9 cellular contexts compared by ENCODE assay signal in genomic region chr1:48870596-48870995, GRCh38.
A peak's percentile ranks its signal among the peaks of the same experiment; 100 is the strongest.
DNase-seq lines count a peak whose midpoint lies in the region; ATAC-seq and TF ChIP-seq lines count a peak whose summit lies in the region.
"Had no signal": no experiment of that assay in that cellular context is flagged by ENCODE, and none has a peak within 500 bp of the region (broad histone marks: within the 10 kb centered on the region; RNA-seq: fewer than 3 reads in every experiment).

No MANE protein-coding gene starts in this region.

- TF ChIP-seq POLR2A in HCT116 (IDR thresholded peaks at IDR 0.05; ENCODE audit: borderline replicate concordance, extremely low read depth, insufficient read depth, insufficient read length): no peak
- TF ChIP-seq POLR2A in Peyer's patch (IDR thresholded peaks at IDR 0.05): no peak
- TF ChIP-seq POLR2A in ovary (IDR thresholded peaks at IDR 0.05): no peak

- POLR2A ChIA-PET in HCT116 (lab: Charles Lee): no interaction called here

- no peak overlapping the region for H3K9ac ChIP-seq in HCT116 (ENCODE audit: low read length)

- H4K20me1 ChIP-seq in HCT116 (ENCODE audit: insufficient read depth): no peaks in the 10 kb centered on the region

- no peaks in the 10 kb centered on the region for H3K9me2 ChIP-seq in HCT116 (ENCODE audit: insufficient read depth)

- H3K9me3 ChIP-seq in HCT116 (ENCODE audit: control insufficient read depth in 1 of 2, insufficient read depth in 1 of 2, low read depth in 1 of 2, low read length in 2 of 2): no peaks in the 10 kb centered on the region
- no peaks in the 10 kb centered on the region for H3K9me3 ChIP-seq in Peyer's patch
- no peaks in the 10 kb centered on the region for H3K9me3 ChIP-seq in ovary
- H3K9me3 ChIP-seq: SJSA1 had no signal

- H3K27me3 ChIP-seq in HCT116 (ENCODE audit: insufficient read depth, low read length) (no peaks in the 10 kb centered on the region), Peyer's patch (no peaks in the 10 kb centered on the region), ovary (no peaks in the 10 kb centered on the region)
- H3K27me3 ChIP-seq: SJSA1 had no signal

- no peaks in the 10 kb centered on the region for H3K4me1 ChIP-seq in HCT116 (ENCODE audit: control insufficient read depth in 1 of 2, insufficient read depth in 2 of 2, low read length in 2 of 2)
- no peaks in the 10 kb centered on the region for H3K4me1 ChIP-seq in Peyer's patch
- no peaks in the 10 kb centered on the region for H3K4me1 ChIP-seq in ovary (ENCODE audit: insufficient read depth)
- H3K4me1 ChIP-seq: SJSA1 had no signal

- H2AFZ ChIP-seq in HCT116 (ENCODE audit: low read depth, low read length, poor library complexity, severe bottlenecking): no peak overlapping the region

- CTCF ChIA-PET in HCT116 (lab: Charles Lee): interaction anchor here (0.7 to 1.2 kb wide), 2 partner anchors 8 to 298 kb away, joined by 3 to 6 read pairs; no protein-coding TSS in a partner anchor

- TF ChIP-seq RAD21 in HCT116 (IDR thresholded peaks at IDR 0.05; ENCODE audit: low read depth): peak; percentile 10; the same call in 1 of the 2 replicates

- DNase-seq in HCT116 (ENCODE audit: low read depth, low spot score) (no peak), Peyer's patch (peak in 1 of 3 donors; percentile 17), left lobe of liver (ENCODE audit: low spot score) (no peak), ovary (no peak), globus pallidus (ENCODE audit: low spot score) (no peak)
- no peak for DNase-seq in activated T-cell treated with anti-CD3 and anti-CD28 coated beads, Interleukin-2, amount 50 U/mL, for 1 hour

- H3K4me3 ChIP-seq in HCT116 (replicated peaks in 1 of 2; ENCODE audit: low read depth in 1 of 2, low read length in 2 of 2): no peak overlapping the region
- H3K4me3 ChIP-seq in Peyer's patch: no peak overlapping the region
- no peak overlapping the region for H3K4me3 ChIP-seq in ovary
- H3K4me3 ChIP-seq: SJSA1 had no signal

- intact Hi-C loops in HCT116 (cut with micrococcal nuclease) (no loop called here), ovary (cut with DNase I) (no loop called here)

- ATAC-seq in HCT116: no peak
- ATAC-seq in left lobe of liver: peak; percentile 92
- no peak for ATAC-seq in HG02571 (IDR thresholded peaks at IDR 0.05; ENCODE audit: unreplicated experiment)

- TF ChIP-seq CTCF in GM12872 (IDR thresholded peaks at IDR 0.05; ENCODE audit: insufficient read depth, low read depth, low read length): peak; percentile 69
- peak in 2 of 3 experiments; percentile 45 to 63; a peak in 4 of 6 replicates for TF ChIP-seq CTCF in HCT116 (IDR thresholded peaks at IDR 0.05 in 2 of 3, conservative IDR thresholded peaks at IDR 0.05 in 1 of 3; ENCODE audit: borderline replicate concordance in 1 of 3, insufficient read depth in 1 of 3, low read depth in 2 of 3, low read length in 2 of 3)
- TF ChIP-seq CTCF in Peyer's patch (IDR thresholded peaks at IDR 0.05): peak in 4 of 6 experiments; percentile 12 to 30 (median 22)
- TF ChIP-seq CTCF in ovary (IDR thresholded peaks at IDR 0.05): no peak

- no peak overlapping the region for H3K4me2 ChIP-seq in HCT116 (ENCODE audit: low read length)

- H3K79me2 ChIP-seq in HCT116 (ENCODE audit: insufficient read depth, low read length): no peaks in the 10 kb centered on the region

- no peaks in the 10 kb centered on the region for H3K36me3 ChIP-seq in HCT116 (ENCODE audit: control insufficient read depth in 1 of 2, insufficient read depth in 2 of 2, low read length in 2 of 2)
- H3K36me3 ChIP-seq in Peyer's patch: no peaks in the 10 kb centered on the region
- no peaks in the 10 kb centered on the region for H3K36me3 ChIP-seq in ovary
- H3K36me3 ChIP-seq: SJSA1 had no signal

- H3K27ac ChIP-seq in HCT116 (ENCODE audit: low read depth, low read length): no peak overlapping the region
- H3K27ac ChIP-seq in Peyer's patch: no peak overlapping the region
- H3K27ac ChIP-seq in ovary: no peak overlapping the region
- H3K27ac ChIP-seq: SJSA1 had no signal

- RAD21 ChIA-PET in HCT116 (lab: Charles Lee; ENCODE audit: low non-redundant PET in 1 of 2, low total read pairs in 2 of 2, uncharacterized antibody in 2 of 2, unreplicated experiment in 2 of 2): no interaction called here

- no TSS peak for BruUV-seq in HCT116 (replicated peaks; lab: Mats Ljungman, UMichigan)

- 21 to 35% (median 27%) methylated on average over 3 of the region's 3 CpGs for WGBS in ovary, 3 donors

- TF ChIP-seq EP300 in ovary (IDR thresholded peaks at IDR 0.05): no peak

TF ChIP-seq in HCT116, 20 proteins besides CTCF, POLR2A, EP300 and RAD21:
- no peak for TF ChIP-seq FOSL1 (IDR thresholded peaks at IDR 0.05; ENCODE audit: low read depth)
- TF ChIP-seq SIN3A (IDR thresholded peaks at IDR 0.05; ENCODE audit: low read depth): no peak
- no peak for TF ChIP-seq SP1 (IDR thresholded peaks at IDR 0.05; ENCODE audit: low read depth)
- TF ChIP-seq EGR1 (IDR thresholded peaks at IDR 0.05; ENCODE audit: low read depth): no peak
- TF ChIP-seq EZH2 (IDR thresholded peaks at IDR 0.05): no peak
- TF ChIP-seq, protein P1, sequence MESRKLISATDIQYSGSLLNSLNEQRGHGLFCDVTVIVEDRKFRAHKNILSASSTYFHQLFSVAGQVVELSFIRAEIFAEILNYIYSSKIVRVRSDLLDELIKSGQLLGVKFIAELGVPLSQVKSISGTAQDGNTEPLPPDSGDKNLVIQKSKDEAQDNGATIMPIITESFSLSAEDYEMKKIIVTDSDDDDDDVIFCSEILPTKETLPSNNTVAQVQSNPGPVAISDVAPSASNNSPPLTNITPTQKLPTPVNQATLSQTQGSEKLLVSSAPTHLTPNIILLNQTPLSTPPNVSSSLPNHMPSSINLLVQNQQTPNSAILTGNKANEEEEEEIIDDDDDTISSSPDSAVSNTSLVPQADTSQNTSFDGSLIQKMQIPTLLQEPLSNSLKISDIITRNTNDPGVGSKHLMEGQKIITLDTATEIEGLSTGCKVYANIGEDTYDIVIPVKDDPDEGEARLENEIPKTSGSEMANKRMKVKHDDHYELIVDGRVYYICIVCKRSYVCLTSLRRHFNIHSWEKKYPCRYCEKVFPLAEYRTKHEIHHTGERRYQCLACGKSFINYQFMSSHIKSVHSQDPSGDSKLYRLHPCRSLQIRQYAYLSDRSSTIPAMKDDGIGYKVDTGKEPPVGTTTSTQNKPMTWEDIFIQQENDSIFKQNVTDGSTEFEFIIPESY (IDR thresholded peaks at IDR 0.05; ENCODE audit: extremely low read depth, insufficient replicate concordance, low read length): no peak
- no peak for TF ChIP-seq YY1 (IDR thresholded peaks at IDR 0.05; ENCODE audit: extremely low read depth, insufficient replicate concordance, low read depth, low read length)
- TF ChIP-seq POLR2AphosphoS5 (IDR thresholded peaks at IDR 0.05; ENCODE audit: low read depth, low read length): no peak
- TF ChIP-seq CBX3 (IDR thresholded peaks at IDR 0.05; ENCODE audit: low read depth): no peak
- no peak for TF ChIP-seq ZNF274 (IDR thresholded peaks at IDR 0.05; ENCODE audit: low read depth, low read length)
- no peak for TF ChIP-seq TCF7L2 (IDR thresholded peaks at IDR 0.05; ENCODE audit: borderline replicate concordance, extremely low read depth, insufficient read depth, insufficient read length)
- no peak for TF ChIP-seq SRF (IDR thresholded peaks at IDR 0.05; ENCODE audit: low read depth)
- no peak for TF ChIP-seq JUND (IDR thresholded peaks at IDR 0.05)
- no peak for TF ChIP-seq EZH2phosphoT487 (IDR thresholded peaks at IDR 0.05; ENCODE audit: borderline replicate concordance)
- TF ChIP-seq ATF3 (IDR thresholded peaks at IDR 0.05): no peak
- TF ChIP-seq ZFX (IDR thresholded peaks at IDR 0.05): no peak
- TF ChIP-seq ELF1 (IDR thresholded peaks at IDR 0.05; ENCODE audit: borderline replicate concordance, low read depth): no peak
- TF ChIP-seq CEBPB (IDR thresholded peaks at IDR 0.05; ENCODE audit: low read depth): no peak
- TF ChIP-seq, protein P2, sequence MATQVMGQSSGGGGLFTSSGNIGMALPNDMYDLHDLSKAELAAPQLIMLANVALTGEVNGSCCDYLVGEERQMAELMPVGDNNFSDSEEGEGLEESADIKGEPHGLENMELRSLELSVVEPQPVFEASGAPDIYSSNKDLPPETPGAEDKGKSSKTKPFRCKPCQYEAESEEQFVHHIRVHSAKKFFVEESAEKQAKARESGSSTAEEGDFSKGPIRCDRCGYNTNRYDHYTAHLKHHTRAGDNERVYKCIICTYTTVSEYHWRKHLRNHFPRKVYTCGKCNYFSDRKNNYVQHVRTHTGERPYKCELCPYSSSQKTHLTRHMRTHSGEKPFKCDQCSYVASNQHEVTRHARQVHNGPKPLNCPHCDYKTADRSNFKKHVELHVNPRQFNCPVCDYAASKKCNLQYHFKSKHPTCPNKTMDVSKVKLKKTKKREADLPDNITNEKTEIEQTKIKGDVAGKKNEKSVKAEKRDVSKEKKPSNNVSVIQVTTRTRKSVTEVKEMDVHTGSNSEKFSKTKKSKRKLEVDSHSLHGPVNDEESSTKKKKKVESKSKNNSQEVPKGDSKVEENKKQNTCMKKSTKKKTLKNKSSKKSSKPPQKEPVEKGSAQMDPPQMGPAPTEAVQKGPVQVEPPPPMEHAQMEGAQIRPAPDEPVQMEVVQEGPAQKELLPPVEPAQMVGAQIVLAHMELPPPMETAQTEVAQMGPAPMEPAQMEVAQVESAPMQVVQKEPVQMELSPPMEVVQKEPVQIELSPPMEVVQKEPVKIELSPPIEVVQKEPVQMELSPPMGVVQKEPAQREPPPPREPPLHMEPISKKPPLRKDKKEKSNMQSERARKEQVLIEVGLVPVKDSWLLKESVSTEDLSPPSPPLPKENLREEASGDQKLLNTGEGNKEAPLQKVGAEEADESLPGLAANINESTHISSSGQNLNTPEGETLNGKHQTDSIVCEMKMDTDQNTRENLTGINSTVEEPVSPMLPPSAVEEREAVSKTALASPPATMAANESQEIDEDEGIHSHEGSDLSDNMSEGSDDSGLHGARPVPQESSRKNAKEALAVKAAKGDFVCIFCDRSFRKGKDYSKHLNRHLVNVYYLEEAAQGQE (IDR thresholded peaks at IDR 0.05; ENCODE audit: low read depth): no peak
- no peak for TF ChIP-seq MAX (IDR thresholded peaks at IDR 0.05)

Comparison
In these comparisons a context has a peak if more than half of its experiments do, and no peak if none do; other contexts are left out.
1. CTCF ChIP-seq: peak in GM12872 (single experiment), HCT116 (2 of 3) and Peyer's patch (4 of 6); none in ovary (0 of 3).